In the genomic region with DNA sequence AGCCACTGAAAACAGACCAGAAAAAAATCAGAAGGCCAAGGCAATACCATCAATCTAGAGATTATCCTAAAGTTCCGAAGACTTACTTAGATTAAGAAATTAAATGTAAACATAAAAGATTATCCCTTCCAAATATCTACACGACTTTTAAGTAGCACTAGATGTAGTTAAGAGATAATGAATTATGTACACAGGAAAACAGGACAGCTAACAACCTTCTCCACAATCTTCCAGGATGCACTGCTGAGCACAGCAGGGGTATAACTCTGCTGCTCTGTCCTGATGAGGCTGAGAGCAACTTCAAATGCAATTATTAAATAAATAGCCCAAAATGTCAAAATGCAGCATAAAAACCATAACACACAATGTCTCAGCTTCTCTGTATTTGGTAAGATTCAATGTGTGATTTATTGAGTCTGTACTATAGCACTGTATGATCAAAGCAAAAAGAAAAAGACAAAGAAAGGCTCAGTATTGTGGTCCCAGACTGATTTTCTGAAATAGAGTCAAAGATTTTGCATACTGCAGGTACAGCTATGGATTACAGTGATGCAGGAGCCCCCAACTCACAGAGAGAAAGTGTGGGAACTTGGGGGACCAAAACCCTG, we compare ENCODE assay signal across 18 cellular contexts. TPM values are rescaled to one million over a fixed set of nuclear protein-coding genes. Genes with fewer than 3 reads are reported as not detected.
A peak's percentile ranks its signal among the peaks of the same experiment; 100 is the strongest.
DNase-seq lines count a peak whose midpoint lies in the region; ATAC-seq and TF ChIP-seq lines count a peak whose summit lies in the region.
"Had no signal": no experiment of that assay in that cellular context is flagged by ENCODE, and none has a peak within 500 bp of the region (broad histone marks: within the 10 kb centered on the region; RNA-seq: fewer than 3 reads in every experiment).

No MANE protein-coding gene starts in this region.

- TF ChIP-seq CTCF in LNCAP (IDR thresholded peaks at IDR 0.05) (peak; percentile 46; the same call in 1 of the 2 replicates), breast epithelium (IDR thresholded peaks at IDR 0.05) (no peak), nephron progenitor cell (IDR thresholded peaks at IDR 0.05) (no peak)

- H3K4me3 ChIP-seq in breast epithelium = no peak overlapping the region
- H3K4me3 ChIP-seq: body of pancreas had no signal

- DNase-seq in breast epithelium (ENCODE audit: low spot score in 2 of 2) (no peak), nephron progenitor cell (no peak), epidermal melanocyte (ENCODE audit: insufficient read length, low spot score) (no peak), HT-29 (ENCODE audit: low spot score) (no peak)
- DNase-seq: activated CD8-positive, alpha-beta T cell treated with anti-CD3 and anti-CD28 coated beads for 36 hours; activated T-cell treated with anti-CD3 and anti-CD28 coated beads, Interleukin-2, amount 50 U/mL, for 4 hours; body of pancreas; GDM1; natural killer cell; stimulated activated naive CD8-positive, alpha-beta T cell treated with anti-CD3 and anti-CD28 coated beads, Interleukin-15, Interleukin-2, amounts not matched to agents 100 U/mL and 50 U/mL, for 24 hours; T-helper 17 cell had no signal

- no peaks in the 10 kb centered on the region for H3K36me3 ChIP-seq in breast epithelium

- peaks cover 5% of the 10 kb centered on the region for H3K36me3 Mint-ChIP-seq in nephron progenitor cell (ENCODE audit: low read depth)
- H3K36me3 Mint-ChIP-seq: activated naive CD4-positive, alpha-beta T cell treated with anti-CD3 and anti-CD28 coated beads, Interleukin-2, amount 50 U/mL, for 72 hours; natural killer cell; WTC11 had no signal

- H3K4me3 Mint-ChIP-seq in nephron progenitor cell = no peak overlapping the region
- H3K4me3 Mint-ChIP-seq: activated CD8-positive, alpha-beta T cell treated with anti-CD3 and anti-CD28 coated beads for 36 hours; activated T-cell treated with anti-CD3 and anti-CD28 coated beads, Interleukin-2, amount 50 U/mL, for 4 hours; natural killer cell; T-helper 17 cell; WTC11 had no signal

- peak overlapping the region; percentile 92 for H3K27ac Mint-ChIP-seq in nephron progenitor cell
- H3K27ac Mint-ChIP-seq: activated CD8-positive, alpha-beta T cell treated with anti-CD3 and anti-CD28 coated beads for 36 hours; activated naive CD4-positive, alpha-beta T cell treated with anti-CD3 and anti-CD28 coated beads, Interleukin-2, amount 50 U/mL, for 72 hours; natural killer cell; T-helper 17 cell; WTC11 had no signal

- H3K27ac ChIP-seq in breast epithelium = peak overlapping the region; percentile 65 to 69
- H3K27ac ChIP-seq in temporal lobe (ENCODE audit: low read depth, low read length) = peak overlapping the region; percentile 53
- H3K27ac ChIP-seq: body of pancreas, KMS-11 had no signal

- H3K4me1 ChIP-seq in breast epithelium = peaks cover 0 to 8% of the 10 kb centered on the region in 2 donors
- H3K4me1 ChIP-seq: body of pancreas had no signal

- intact Hi-C loops in breast epithelium (cut with DNase I; ENCODE audit: low total_unique reads) = no loop called here

- H3K27me3 ChIP-seq in breast epithelium = no peaks in the 10 kb centered on the region
- H3K27me3 ChIP-seq: body of pancreas had no signal

- TF ChIP-seq POLR2A in breast epithelium (IDR thresholded peaks at IDR 0.05) = no peak

- ATAC-seq in HG03354 (IDR thresholded peaks at IDR 0.05; ENCODE audit: poor library complexity, severe bottlenecking, unreplicated experiment) = no peak
- ATAC-seq: activated CD8-positive, alpha-beta T cell treated with anti-CD3 and anti-CD28 coated beads for 36 hours; activated naive CD4-positive, alpha-beta T cell treated with anti-CD3 and anti-CD28 coated beads, Interleukin-2, amount 50 U/mL, for 72 hours; activated T-cell treated with anti-CD3 and anti-CD28 coated beads, Interleukin-2, amount 50 U/mL, for 4 hours; body of pancreas; esophagus mucosa; natural killer cell; stimulated activated naive CD8-positive, alpha-beta T cell treated with anti-CD3 and anti-CD28 coated beads, Interleukin-15, Interleukin-2, amounts not matched to agents 100 U/mL and 50 U/mL, for 24 hours; T-helper 17 cell; WTC11 had no signal

- H3K27me3 Mint-ChIP-seq in nephron progenitor cell (ENCODE audit: low read depth, poor library complexity) = no peaks in the 10 kb centered on the region

- H3K4me1 Mint-ChIP-seq in nephron progenitor cell = peaks cover 23% of the 10 kb centered on the region
- H3K4me1 Mint-ChIP-seq: natural killer cell, T-helper 17 cell had no signal

- no peaks in the 10 kb centered on the region for H3K9me3 ChIP-seq in breast epithelium
- H3K9me3 ChIP-seq: body of pancreas had no signal

- no peaks in the 10 kb centered on the region for H3K9me3 Mint-ChIP-seq in nephron progenitor cell
- H3K9me3 Mint-ChIP-seq: activated CD8-positive, alpha-beta T cell treated with anti-CD3 and anti-CD28 coated beads for 36 hours; activated T-cell treated with anti-CD3 and anti-CD28 coated beads, Interleukin-2, amount 50 U/mL, for 4 hours; WTC11 had no signal

RNA-seq across cellular contexts. Expression of a gene that starts 56.9 kb away (rescaled TPM):
- total RNA-seq in breast epithelium (10 to 100 TPM; 49.9 to 87.2 (median 71.8) TPM), temporal lobe (8.9 TPM)
- 0.23 and 0.38 TPM in 2 replicates for total RNA-seq in HT-29 (2014; rRNA removed; shearing (Covaris generic))
- total RNA-seq: activated CD8-positive, alpha-beta T cell treated with anti-CD3 and anti-CD28 coated beads for 36 hours; activated naive CD4-positive, alpha-beta T cell treated with anti-CD3 and anti-CD28 coated beads, Interleukin-2, amount 50 U/mL, for 72 hours had no signal
